ENCODE assay signal across 6 cellular contexts in genomic region chr19:18386543-18387251, GRCh38. TPM values are rescaled to one million over a fixed set of nuclear protein-coding genes. Genes with fewer than 3 reads are reported as not detected.
DNase-seq lines count a peak whose midpoint lies in the region; ATAC-seq, FAIRE-seq and TF ChIP-seq lines count a peak whose summit lies in the region.

No MANE protein-coding gene starts in this region.

- H3K36me3 Mint-ChIP-seq in Calu3 (ENCODE audit: insufficient read depth, unreplicated experiment) (peaks cover 57% of the 10 kb centered on the region), astrocyte (ENCODE audit: low read depth, unreplicated experiment) (no peaks in the 10 kb centered on the region)
- H3K36me3 Mint-ChIP-seq in activated T-cell treated with anti-CD3 and anti-CD28 coated beads, Interleukin-2, amount 50 U/mL, for 24 hours (ENCODE audit: low read depth): no peaks in the 10 kb centered on the region

- DNase-seq in Calu3 (no peak), astrocyte (ENCODE audit: low read depth) (no peak), mucosa of gallbladder (ENCODE audit: low spot score) (peak; percentile 47), cortex of kidney (lab: John Stamatoyannopoulos, UW) (no peak)
- DNase-seq in activated T-cell treated with anti-CD3 and anti-CD28 coated beads, Interleukin-2, amount 50 U/mL, for 24 hours: no peak

- H3K4me3 ChIP-seq in astrocyte (ENCODE audit: insufficient read depth, low read depth, low read length): peak overlapping the region; percentile 57

- H4K20me1 ChIP-seq in astrocyte (ENCODE audit: insufficient read depth, low read length): peaks cover 25% of the 10 kb centered on the region

- no peaks in the 10 kb centered on the region for H3K9me3 ChIP-seq in astrocyte (ENCODE audit: insufficient read depth, low read depth, low read length)

- intact Hi-C loops in Calu3 (cut with micrococcal nuclease; ENCODE audit: unreplicated experiment): no loop called here

- TSS peak; percentile 50 for BruUV-seq in Calu3 (replicated peaks; lab: Mats Ljungman, UMichigan)

- H2AFZ ChIP-seq in astrocyte (ENCODE audit: low read depth, low read length): no peak overlapping the region

- H3K9ac ChIP-seq in astrocyte (ENCODE audit: low read length): peak overlapping the region; percentile 52

- no peak for TF ChIP-seq CTCF in Calu3 (IDR thresholded peaks at IDR 0.05; ENCODE audit: unreplicated experiment)
- no peak for TF ChIP-seq CTCF in astrocyte (IDR thresholded peaks at IDR 0.05; ENCODE audit: insufficient read depth, low read depth, low read length)

- H3K27me3 ChIP-seq in astrocyte (ENCODE audit: insufficient read depth, low read length): no peaks in the 10 kb centered on the region

- H3K27ac Mint-ChIP-seq in Calu3 (ENCODE audit: unreplicated experiment) (peak overlapping the region; percentile 92), astrocyte (ENCODE audit: unreplicated experiment) (peak overlapping the region; percentile 62)
- H3K27ac Mint-ChIP-seq in activated T-cell treated with anti-CD3 and anti-CD28 coated beads, Interleukin-2, amount 50 U/mL, for 24 hours: no peak overlapping the region

- no peak for ATAC-seq in HG03432 (IDR thresholded peaks at IDR 0.05; ENCODE audit: unreplicated experiment)

- peaks cover 28% of the 10 kb centered on the region for H3K4me1 Mint-ChIP-seq in Calu3 (ENCODE audit: low read depth, unreplicated experiment)
- H3K4me1 Mint-ChIP-seq in astrocyte (ENCODE audit: low read depth, unreplicated experiment): peaks cover 5% of the 10 kb centered on the region
- peaks cover 10% of the 10 kb centered on the region for H3K4me1 Mint-ChIP-seq in activated T-cell treated with anti-CD3 and anti-CD28 coated beads, Interleukin-2, amount 50 U/mL, for 24 hours (ENCODE audit: low read depth)

- no peaks in the 10 kb centered on the region for H3K36me3 ChIP-seq in astrocyte (ENCODE audit: insufficient read depth, low read length)

- peak overlapping the region; percentile 79 for H3K4me2 ChIP-seq in astrocyte (ENCODE audit: low read length)

- H3K79me2 ChIP-seq in astrocyte (ENCODE audit: insufficient read depth, low read length): peaks cover 17% of the 10 kb centered on the region

- CTCF ChIA-PET in Calu3 (lab: Charles Lee): interaction anchor here (0.7 to 1.0 kb wide), 3 partner anchors 26 to 94 kb away, joined by 3 to 5 read pairs (median 4); no protein-coding TSS in a partner anchor

- H3K9me3 Mint-ChIP-seq in Calu3 (ENCODE audit: low read depth, unreplicated experiment): no peaks in the 10 kb centered on the region
- no peaks in the 10 kb centered on the region for H3K9me3 Mint-ChIP-seq in astrocyte (ENCODE audit: unreplicated experiment)
- H3K9me3 Mint-ChIP-seq in activated T-cell treated with anti-CD3 and anti-CD28 coated beads, Interleukin-2, amount 50 U/mL, for 24 hours: no peaks in the 10 kb centered on the region

- H3K4me3 Mint-ChIP-seq in Calu3 (ENCODE audit: low read depth, unreplicated experiment): peak overlapping the region; percentile 76
- H3K4me3 Mint-ChIP-seq in astrocyte (ENCODE audit: unreplicated experiment): peak overlapping the region; percentile 65
- no peak overlapping the region for H3K4me3 Mint-ChIP-seq in activated T-cell treated with anti-CD3 and anti-CD28 coated beads, Interleukin-2, amount 50 U/mL, for 24 hours

- H3K4me1 ChIP-seq in astrocyte (ENCODE audit: insufficient read depth, low read length): peaks cover 15% of the 10 kb centered on the region

- H3K27me3 Mint-ChIP-seq in Calu3 (ENCODE audit: unreplicated experiment): no peaks in the 10 kb centered on the region
- H3K27me3 Mint-ChIP-seq in astrocyte (ENCODE audit: low read depth, unreplicated experiment): peaks cover 11% of the 10 kb centered on the region
- peaks cover 72% of the 10 kb centered on the region for H3K27me3 Mint-ChIP-seq in activated T-cell treated with anti-CD3 and anti-CD28 coated beads, Interleukin-2, amount 50 U/mL, for 24 hours

- no peak overlapping the region for H3K27ac ChIP-seq in astrocyte (ENCODE audit: low read depth, low read length)

- FAIRE-seq in astrocyte (lab: Jason Lieb, UNC): no peak

RNA-seq across cellular contexts. Expression of gene GDF15, which starts 0.7 kb away (rescaled TPM):
- 56.6 and 80.3 TPM in 2 replicates for total RNA-seq in Calu3 (2022)
- 20.5 and 23.2 TPM in 2 replicates for total RNA-seq in astrocyte
- total RNA-seq in mucosa of gallbladder: 76.0 TPM

RNA-seq across cellular contexts. Expression of gene LRRC25, which starts 10.7 kb away (rescaled TPM):
- total RNA-seq in Calu3 (2022): not detected in 2 replicates
- total RNA-seq in astrocyte: not detected in 2 replicates
- total RNA-seq in mucosa of gallbladder: 7.8 TPM

RNA-seq across cellular contexts. Expression of gene SSBP4, which starts 32.5 kb away (rescaled TPM):
- 38.8 and 51.5 TPM in 2 replicates for total RNA-seq in Calu3 (2022)
- 51.2 and 56.6 TPM in 2 replicates for total RNA-seq in astrocyte
- 68.1 TPM for total RNA-seq in mucosa of gallbladder

RNA-seq across cellular contexts. Expression of gene PGPEP1, which starts 46.3 kb away (rescaled TPM):
- total RNA-seq in Calu3 (2022) (27.9 and 42.0 TPM in 2 replicates), astrocyte (20.6 and 28.4 TPM in 2 replicates), mucosa of gallbladder (56.6 TPM)

RNA-seq across cellular contexts. Expression of gene ISYNA1, which starts 51.2 kb away (rescaled TPM):
- 94.9 and 114 TPM in 2 replicates for total RNA-seq in Calu3 (2022)
- 128 and 153 TPM in 2 replicates for total RNA-seq in astrocyte
- total RNA-seq in mucosa of gallbladder: 37.1 TPM
